31 cellular contexts compared by ENCODE assay signal in the genomic region with DNA sequence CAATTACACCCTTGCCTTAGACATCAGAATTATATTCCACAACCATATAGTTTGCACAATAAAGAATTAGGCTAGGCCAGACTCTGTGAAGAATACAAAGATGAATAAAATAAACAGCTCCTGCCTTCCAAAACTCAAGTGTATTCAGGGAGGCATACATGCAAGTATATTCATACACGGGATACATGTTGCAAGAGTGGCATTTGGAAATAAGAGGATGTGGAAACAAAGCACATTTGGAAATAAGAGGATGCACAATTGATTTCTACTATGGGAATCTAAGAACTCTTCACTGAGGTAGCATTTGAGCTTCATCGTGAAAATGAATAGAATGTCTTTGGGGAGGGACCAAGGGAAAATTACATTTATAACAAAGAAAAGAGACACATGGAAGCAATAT. TPM values are rescaled to one million over a fixed set of nuclear protein-coding genes. Genes with fewer than 3 reads are reported as not detected.
"Had no signal": no experiment of that assay in that cellular context is flagged by ENCODE, and none has a peak within 500 bp of the region (broad histone marks: within the 10 kb centered on the region; RNA-seq: fewer than 3 reads in every experiment).

No MANE protein-coding gene starts in this region.

- FAIRE-seq: endometrium, islet of Langerhans had no signal

- H3K4me2 ChIP-seq: hepatocyte, neural progenitor cell had no signal

- H3K4me3 Mint-ChIP-seq: effector memory CD8-positive, alpha-beta T cell; naive thymus-derived CD4-positive, alpha-beta T cell; nephron; neural progenitor cell; stimulated activated naive B cell treated with anti-CD40 and anti-IgM and Interleukin-4, amounts not matched to agents 10 μg/mL and 1 μg/mL and 100 μg/mL, for 72 hours; stimulated activated naive CD8-positive, alpha-beta T cell treated with anti-CD3 and anti-CD28 coated beads, Interleukin-15, Interleukin-2, amounts not matched to agents 100 ng/mL and 50 ng/mL, for 24 hours had no signal

- H3K27ac Mint-ChIP-seq: effector memory CD8-positive, alpha-beta T cell; naive thymus-derived CD4-positive, alpha-beta T cell; nephron; neural progenitor cell; stimulated activated naive B cell treated with anti-CD40 and anti-IgM and Interleukin-4, amounts not matched to agents 10 μg/mL and 1 μg/mL and 100 μg/mL, for 72 hours; stimulated activated naive CD8-positive, alpha-beta T cell treated with anti-CD3 and anti-CD28 coated beads, Interleukin-15, Interleukin-2, amounts not matched to agents 100 ng/mL and 50 ng/mL, for 24 hours had no signal

- H3K9me3 Mint-ChIP-seq: effector memory CD8-positive, alpha-beta T cell; nephron; neural progenitor cell had no signal

- H3K4me3 ChIP-seq: esophagus squamous epithelium, gastroesophageal sphincter, heart left ventricle, hepatocyte, left lung, neural progenitor cell, prostate gland, right atrium auricular region, skin epidermis, spleen, thoracic aorta, tibial nerve, upper lobe of left lung, uterus had no signal

- DNase-seq: cortex of kidney; effector memory CD8-positive, alpha-beta T cell; erythroblast; esophagus squamous epithelium; foreskin keratinocyte; heart left ventricle; left cardiac atrium; left lung; mesendoderm; midbrain; naive thymus-derived CD4-positive, alpha-beta T cell; spleen; stimulated activated CD4-positive, alpha-beta T cell treated with anti-CD3 and anti-CD28 coated beads, Interleukin-4, amount 100 ng/mL, for 4 hours; stimulated activated naive B cell treated with anti-CD40 and anti-IgM and Interleukin-4, amounts not matched to agents 10 μg/mL and 1 μg/mL and 100 μg/mL, for 72 hours; upper lobe of left lung; uterus had no signal

- H3K4me1 Mint-ChIP-seq: naive thymus-derived CD4-positive, alpha-beta T cell; nephron; neural progenitor cell; stimulated activated naive B cell treated with anti-CD40 and anti-IgM and Interleukin-4, amounts not matched to agents 10 μg/mL and 1 μg/mL and 100 μg/mL, for 72 hours had no signal

- H3K4me1 ChIP-seq: esophagus squamous epithelium, foreskin keratinocyte, gastroesophageal sphincter, heart left ventricle, left lung, neural progenitor cell, prostate gland, right atrium auricular region, spleen, tibial nerve, upper lobe of left lung, uterus had no signal

- H3K9ac ChIP-seq: neural progenitor cell had no signal

- H3K36me3 ChIP-seq: esophagus squamous epithelium, gastroesophageal sphincter, heart left ventricle, left lung, neural progenitor cell, prostate gland, right atrium auricular region, spleen, thoracic aorta, tibial nerve, upper lobe of left lung, uterus had no signal

- H3K36me3 Mint-ChIP-seq: naive thymus-derived CD4-positive, alpha-beta T cell; neural progenitor cell; stimulated activated naive B cell treated with anti-CD40 and anti-IgM and Interleukin-4, amounts not matched to agents 10 μg/mL and 1 μg/mL and 100 μg/mL, for 72 hours had no signal

- H3K79me2 ChIP-seq: hepatocyte had no signal

- H3K9me3 ChIP-seq: esophagus squamous epithelium, gastroesophageal sphincter, heart left ventricle, left lung, prostate gland, right atrium auricular region, spleen, thoracic aorta, tibial nerve, upper lobe of left lung, uterus had no signal

- H2AFZ ChIP-seq: hepatocyte, neural progenitor cell had no signal

- ATAC-seq: effector memory CD8-positive, alpha-beta T cell; foreskin keratinocyte; gastroesophageal sphincter; heart left ventricle; left cardiac atrium; left lung; naive thymus-derived CD4-positive, alpha-beta T cell; sciatic nerve; stimulated activated naive B cell treated with anti-CD40 and anti-IgM and Interleukin-4, amounts not matched to agents 10 μg/mL and 1 μg/mL and 100 μg/mL, for 72 hours had no signal

- H3K27ac ChIP-seq: esophagus squamous epithelium, foreskin keratinocyte, gastroesophageal sphincter, heart left ventricle, hepatocyte, left lung, neural progenitor cell, prostate gland, right atrium auricular region, skin epidermis, spleen, thoracic aorta, tibial nerve, upper lobe of left lung, uterus had no signal

- H3K27me3 ChIP-seq: esophagus squamous epithelium, foreskin keratinocyte, gastroesophageal sphincter, hepatocyte, left lung, neural progenitor cell, right atrium auricular region, spleen, tibial nerve, upper lobe of left lung, uterus had no signal

RNA-seq across cellular contexts. Expression of a gene that starts 27.0 kb away (rescaled TPM):
- total RNA-seq: dermis microvascular lymphatic vessel endothelial cell, foreskin keratinocyte, lung microvascular endothelial cell had no signal
- polyA plus RNA-seq: foreskin keratinocyte; naive thymus-derived CD4-positive, alpha-beta T cell had no signal
